1 cellular context compared by ENCODE assay signal in the genomic region with DNA sequence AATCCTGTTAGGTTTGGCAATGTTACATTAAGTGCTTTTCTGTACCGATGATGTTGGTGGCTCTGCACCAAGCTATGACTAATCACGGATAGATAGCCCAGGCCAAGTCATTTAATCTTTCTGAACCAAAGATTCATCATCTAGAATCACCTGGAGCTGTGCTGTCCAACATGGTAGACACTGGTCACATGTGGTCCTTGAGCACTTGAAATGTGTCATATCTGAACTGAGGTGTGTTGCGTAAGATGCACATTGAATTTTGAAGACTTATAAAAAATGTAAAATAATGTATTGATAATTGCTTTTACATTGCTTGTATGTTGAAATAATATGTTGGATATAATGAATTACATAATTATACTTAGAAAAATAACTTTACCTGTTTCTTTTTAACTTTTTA.
TF ChIP-seq lines count a peak whose summit lies in the region.

No MANE protein-coding gene starts in this region.

TF ChIP-seq in HepG2, 621 proteins besides CTCF, POLR2A, EP300 and RAD21 (continued from another document):
- TF ChIP-seq, protein P1, sequence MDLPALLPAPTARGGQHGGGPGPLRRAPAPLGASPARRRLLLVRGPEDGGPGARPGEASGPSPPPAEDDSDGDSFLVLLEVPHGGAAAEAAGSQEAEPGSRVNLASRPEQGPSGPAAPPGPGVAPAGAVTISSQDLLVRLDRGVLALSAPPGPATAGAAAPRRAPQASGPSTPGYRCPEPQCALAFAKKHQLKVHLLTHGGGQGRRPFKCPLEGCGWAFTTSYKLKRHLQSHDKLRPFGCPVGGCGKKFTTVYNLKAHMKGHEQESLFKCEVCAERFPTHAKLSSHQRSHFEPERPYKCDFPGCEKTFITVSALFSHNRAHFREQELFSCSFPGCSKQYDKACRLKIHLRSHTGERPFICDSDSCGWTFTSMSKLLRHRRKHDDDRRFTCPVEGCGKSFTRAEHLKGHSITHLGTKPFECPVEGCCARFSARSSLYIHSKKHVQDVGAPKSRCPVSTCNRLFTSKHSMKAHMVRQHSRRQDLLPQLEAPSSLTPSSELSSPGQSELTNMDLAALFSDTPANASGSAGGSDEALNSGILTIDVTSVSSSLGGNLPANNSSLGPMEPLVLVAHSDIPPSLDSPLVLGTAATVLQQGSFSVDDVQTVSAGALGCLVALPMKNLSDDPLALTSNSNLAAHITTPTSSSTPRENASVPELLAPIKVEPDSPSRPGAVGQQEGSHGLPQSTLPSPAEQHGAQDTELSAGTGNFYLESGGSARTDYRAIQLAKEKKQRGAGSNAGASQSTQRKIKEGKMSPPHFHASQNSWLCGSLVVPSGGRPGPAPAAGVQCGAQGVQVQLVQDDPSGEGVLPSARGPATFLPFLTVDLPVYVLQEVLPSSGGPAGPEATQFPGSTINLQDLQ (CRISPR knock-in tag; IDR thresholded peaks at IDR 0.05), result no peak
